Comparison of ENCODE assay signal across 1 cellular context in genomic region chr12:8127138-8127537, GRCh38.
TF ChIP-seq lines count a peak whose summit lies in the region.

No MANE protein-coding gene starts in this region.

TF ChIP-seq in GM23338, 12 proteins besides CTCF, POLR2A, EP300 and RAD21 (continued from another document):
- TF ChIP-seq ZNF462 (CRISPR knock-in tag; IDR thresholded peaks at IDR 0.05) (no peak), CREB1 (CRISPR knock-in tag; IDR thresholded peaks at IDR 0.05; ENCODE audit: low read depth) (no peak), EZH2phosphoT487 (IDR thresholded peaks at IDR 0.05; ENCODE audit: unreplicated experiment) (no peak), ZNF331 (CRISPR knock-in tag; IDR thresholded peaks at IDR 0.05; ENCODE audit: low read depth) (no peak), ETS1 (IDR thresholded peaks at IDR 0.05) (no peak), EZH2 (IDR thresholded peaks at IDR 0.05; ENCODE audit: low read depth, unreplicated experiment) (no peak), ZNF114 (CRISPR knock-in tag; IDR thresholded peaks at IDR 0.05) (no peak), NANOG (IDR thresholded peaks at IDR 0.05; ENCODE audit: borderline replicate concordance) (no peak)
- TF ChIP-seq, protein P1, sequence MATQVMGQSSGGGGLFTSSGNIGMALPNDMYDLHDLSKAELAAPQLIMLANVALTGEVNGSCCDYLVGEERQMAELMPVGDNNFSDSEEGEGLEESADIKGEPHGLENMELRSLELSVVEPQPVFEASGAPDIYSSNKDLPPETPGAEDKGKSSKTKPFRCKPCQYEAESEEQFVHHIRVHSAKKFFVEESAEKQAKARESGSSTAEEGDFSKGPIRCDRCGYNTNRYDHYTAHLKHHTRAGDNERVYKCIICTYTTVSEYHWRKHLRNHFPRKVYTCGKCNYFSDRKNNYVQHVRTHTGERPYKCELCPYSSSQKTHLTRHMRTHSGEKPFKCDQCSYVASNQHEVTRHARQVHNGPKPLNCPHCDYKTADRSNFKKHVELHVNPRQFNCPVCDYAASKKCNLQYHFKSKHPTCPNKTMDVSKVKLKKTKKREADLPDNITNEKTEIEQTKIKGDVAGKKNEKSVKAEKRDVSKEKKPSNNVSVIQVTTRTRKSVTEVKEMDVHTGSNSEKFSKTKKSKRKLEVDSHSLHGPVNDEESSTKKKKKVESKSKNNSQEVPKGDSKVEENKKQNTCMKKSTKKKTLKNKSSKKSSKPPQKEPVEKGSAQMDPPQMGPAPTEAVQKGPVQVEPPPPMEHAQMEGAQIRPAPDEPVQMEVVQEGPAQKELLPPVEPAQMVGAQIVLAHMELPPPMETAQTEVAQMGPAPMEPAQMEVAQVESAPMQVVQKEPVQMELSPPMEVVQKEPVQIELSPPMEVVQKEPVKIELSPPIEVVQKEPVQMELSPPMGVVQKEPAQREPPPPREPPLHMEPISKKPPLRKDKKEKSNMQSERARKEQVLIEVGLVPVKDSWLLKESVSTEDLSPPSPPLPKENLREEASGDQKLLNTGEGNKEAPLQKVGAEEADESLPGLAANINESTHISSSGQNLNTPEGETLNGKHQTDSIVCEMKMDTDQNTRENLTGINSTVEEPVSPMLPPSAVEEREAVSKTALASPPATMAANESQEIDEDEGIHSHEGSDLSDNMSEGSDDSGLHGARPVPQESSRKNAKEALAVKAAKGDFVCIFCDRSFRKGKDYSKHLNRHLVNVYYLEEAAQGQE (IDR thresholded peaks at IDR 0.05; ENCODE audit: unreplicated experiment): no peak
